In genomic region chr4:70050138-70050537, GRCh38 we compare ENCODE assay signal across 8 cellular contexts. TPM values are rescaled to one million over a fixed set of nuclear protein-coding genes. Genes with fewer than 3 reads are reported as not detected.
"Had no signal": no experiment of that assay in that cellular context is flagged by ENCODE, and none has a peak within 500 bp of the region (broad histone marks: within the 10 kb centered on the region; RNA-seq: fewer than 3 reads in every experiment).

HTN1 (plus strand) TSS chr4:70050438; CDS start chr4:70053077, 2,639 bp downstream.

RNA-seq across cellular contexts. Expression of gene HTN1, which starts in this region (rescaled TPM):
- total RNA-seq: LHCN-M2; MCF 10A; PC-3; Peyer's patch; Right ventricle myocardium superior; SJSA1; T-cell; T-helper 1 cell treated with Interleukin-12 subunit alpha and Interleukin-12 subunit beta and Interleukin-4 antibody, amounts not matched to agents 30 ng/mL and 1 ng/mL, for 36 hours had no signal
